ENCODE assay signal across 29 cellular contexts in genomic region chr7:77653572-77653971, GRCh38. TPM values are rescaled to one million over a fixed set of nuclear protein-coding genes. Genes with fewer than 3 reads are reported as not detected.
DNase-seq lines count a peak whose midpoint lies in the region; ATAC-seq and TF ChIP-seq lines count a peak whose summit lies in the region.
"Had no signal": no experiment of that assay in that cellular context is flagged by ENCODE, and none has a peak within 500 bp of the region (broad histone marks: within the 10 kb centered on the region; RNA-seq: fewer than 3 reads in every experiment).

No MANE protein-coding gene starts in this region.

- no peaks in the 10 kb centered on the region for H3K27me3 Mint-ChIP-seq in natural killer cell (ENCODE audit: low read depth in 2 of 2)
- H3K27me3 Mint-ChIP-seq: activated CD4-positive, alpha-beta T cell treated with anti-CD3 and anti-CD28 coated beads, Interleukin-2, amount 10 ng/mL, durations not matched to agents 24 days and 14 days; activated naive CD8-positive, alpha-beta T cell; B cell; CD4-positive, alpha-beta memory T cell; progenitor cell of endocrine pancreas had no signal

- H3K27ac Mint-ChIP-seq in natural killer cell, result no peak overlapping the region
- H3K27ac Mint-ChIP-seq: activated CD4-positive, alpha-beta T cell treated with anti-CD3 and anti-CD28 coated beads, Interleukin-2, amount 10 ng/mL, durations not matched to agents 24 days and 14 days; activated naive CD8-positive, alpha-beta T cell; B cell; progenitor cell of endocrine pancreas had no signal

- H3K9me3 Mint-ChIP-seq in natural killer cell, result no peaks in the 10 kb centered on the region
- H3K9me3 Mint-ChIP-seq: activated CD4-positive, alpha-beta T cell treated with anti-CD3 and anti-CD28 coated beads, Interleukin-2, amount 10 ng/mL, durations not matched to agents 24 days and 14 days; CD4-positive, alpha-beta memory T cell had no signal

- H3K27ac ChIP-seq in 22Rv1, result no peak overlapping the region
- H3K27ac ChIP-seq: epithelial cell of prostate, sigmoid colon had no signal

- DNase-seq in NCI-H82 (lab: John Stamatoyannopoulos, UW), result peak; percentile 60
- DNase-seq in left lobe of liver (ENCODE audit: low spot score), result no peak
- DNase-seq in sciatic nerve (ENCODE audit: low spot score), result no peak
- DNase-seq in NOMO-1 treated with DMSO at 0.1 percent for 48 hours (lab: John Stamatoyannopoulos, UW; ENCODE audit: unreplicated experiment), result no peak
- DNase-seq in SW 1271 (lab: John Stamatoyannopoulos, UW), result no peak
- no peak for DNase-seq in natural killer cell
- DNase-seq: ACHN; activated CD4-positive, alpha-beta T cell treated with anti-CD3 and anti-CD28 coated beads, Interleukin-2, amount 10 ng/mL, durations not matched to agents 24 days and 14 days; activated CD8-positive, alpha-beta memory T cell treated with anti-CD3 and anti-CD28 coated beads for 24 hours; activated effector memory CD4-positive, alpha-beta T cell treated with Interleukin-2 at 50 U/mL for 16 hours; activated T-cell treated with anti-CD3 and anti-CD28 coated beads for 4 hours; CD4-positive, alpha-beta memory T cell; DMS153; effector CD8-positive, alpha-beta T cell; H7; hypothalamus; left cardiac atrium; NCI-H1930; NCI-H2227 treated with DMSO at 0.1 percent for 48 hours; NCI-H526 treated with DMSO at 0.1 percent for 48 hours; sigmoid colon; stimulated activated CD4-positive, alpha-beta T cell treated with anti-CD3 and anti-CD28 coated beads, Interleukin-4, amount 100 ng/mL, for 1 hour; T-helper 9 cell had no signal

- TF ChIP-seq CTCF in 22Rv1 (IDR thresholded peaks at IDR 0.05) (peak; percentile 16; the same call in 1 of the 2 replicates), natural killer cell (IDR thresholded peaks at IDR 0.05) (no peak)

- intact Hi-C loops in sciatic nerve (cut with DNase I), result loop anchor here (10.0 kb wide), 1 partner anchor 101 kb away; no protein-coding TSS in a partner anchor
- intact Hi-C loops in natural killer cell (cut with micrococcal nuclease), result loop anchor here (5.0 kb wide), 1 partner anchor 389 kb away; no protein-coding TSS in a partner anchor

- ATAC-seq in left lobe of liver, result peak; percentile 86
- ATAC-seq in sciatic nerve, result peak; percentile 24
- ATAC-seq in natural killer cell, result no peak
- ATAC-seq: GM12878, left cardiac atrium had no signal

- H3K4me3 Mint-ChIP-seq in natural killer cell, result no peak overlapping the region
- H3K4me3 Mint-ChIP-seq: activated CD4-positive, alpha-beta T cell treated with anti-CD3 and anti-CD28 coated beads, Interleukin-2, amount 10 ng/mL, durations not matched to agents 24 days and 14 days; activated naive CD8-positive, alpha-beta T cell; B cell; CD4-positive, alpha-beta memory T cell had no signal

- peaks cover 0 to 6% of the 10 kb centered on the region in 2 donors for H3K4me1 Mint-ChIP-seq in natural killer cell
- H3K4me1 Mint-ChIP-seq: activated CD4-positive, alpha-beta T cell treated with anti-CD3 and anti-CD28 coated beads, Interleukin-2, amount 10 ng/mL, durations not matched to agents 24 days and 14 days; B cell had no signal

- peaks cover 7% of the 10 kb centered on the region for H3K36me3 Mint-ChIP-seq in natural killer cell
- H3K36me3 Mint-ChIP-seq: activated naive CD8-positive, alpha-beta T cell; CD4-positive, alpha-beta memory T cell had no signal

RNA-seq across cellular contexts. Expression of gene RSBN1L, which starts 42.7 kb away (rescaled TPM):
- total RNA-seq in left lobe of liver, result 7.4 TPM
- total RNA-seq in sciatic nerve, result 23.7 TPM
- total RNA-seq in natural killer cell, result 10 to 100 TPM; 23.9 to 34.4 (median 33.4) TPM

Comparison
In these comparisons a context has a peak if more than half of its experiments do, and no peak if none do; other contexts are left out.
1. ATAC-seq: peak in left lobe of liver (single experiment) and sciatic nerve (single experiment); none in natural killer cell (0 of 3).